Comparison of ENCODE assay signal across 17 cellular contexts in genomic region chr1:238954865-238955264, GRCh38.
"Had no signal": no experiment of that assay in that cellular context is flagged by ENCODE, and none has a peak within 500 bp of the region (broad histone marks: within the 10 kb centered on the region; RNA-seq: fewer than 3 reads in every experiment).

No MANE protein-coding gene starts in this region.

- DNase-seq: activated CD4-positive, alpha-beta T cell treated with anti-CD3 and anti-CD28 coated beads, Interleukin-2, amount 50 U/mL, for 1 hour; activated CD8-positive, alpha-beta memory T cell treated with anti-CD3 and anti-CD28 coated beads for 24 hours; activated naive CD8-positive, alpha-beta T cell treated with anti-CD3 and anti-CD28 coated beads for 36 hours; dorsolateral prefrontal cortex; endodermal cell; erythroblast; left colon; lower lobe of right lung; naive B cell; ovary; sigmoid colon; spleen; stimulated activated naive CD8-positive, alpha-beta T cell treated with anti-CD3 and anti-CD28 coated beads, Interleukin-15, amount 100 ng/mL, for 72 hours; upper lobe of left lung had no signal

- H3K27me3 ChIP-seq: cardiac muscle cell, dorsolateral prefrontal cortex, neural progenitor cell, ovary, sigmoid colon, spleen, upper lobe of left lung had no signal

- H3K27me3 Mint-ChIP-seq: activated naive CD8-positive, alpha-beta T cell treated with anti-CD3 and anti-CD28 coated beads for 36 hours; naive B cell; stimulated activated naive CD8-positive, alpha-beta T cell treated with anti-CD3 and anti-CD28 coated beads, Interleukin-15, amount 100 ng/mL, for 72 hours had no signal

- ATAC-seq: left colon; lower lobe of right lung; stimulated activated naive CD8-positive, alpha-beta T cell treated with anti-CD3 and anti-CD28 coated beads, Interleukin-15, amount 100 ng/mL, for 72 hours had no signal

- H3K27ac Mint-ChIP-seq: activated naive CD8-positive, alpha-beta T cell treated with anti-CD3 and anti-CD28 coated beads for 36 hours; activated T-helper 1 cell treated with anti-CD3 and anti-CD28 coated beads, Interleukin-12 subunit alpha, Interleukin-12 subunit beta, Interleukin-2, Interleukin-4 antibody, amounts not matched to agents 30 ng/mL and 10 ng/mL and 1 ng/mL, durations not matched to agents 14 hours and 24 hours and 36 hours; endodermal cell; naive B cell; neural progenitor cell; stimulated activated naive CD8-positive, alpha-beta T cell treated with anti-CD3 and anti-CD28 coated beads, Interleukin-15, amount 100 ng/mL, for 72 hours had no signal

- H3K4me3 ChIP-seq: cardiac muscle cell, dorsolateral prefrontal cortex, lower lobe of right lung, neural progenitor cell, ovary, sigmoid colon, spleen, upper lobe of left lung had no signal

- H3K27ac ChIP-seq: cardiac muscle cell, dorsolateral prefrontal cortex, lower lobe of right lung, neural progenitor cell, ovary, sigmoid colon, spleen, upper lobe of left lung had no signal

- H3K4me1 Mint-ChIP-seq: activated naive CD8-positive, alpha-beta T cell treated with anti-CD3 and anti-CD28 coated beads for 36 hours; naive B cell; stimulated activated naive CD8-positive, alpha-beta T cell treated with anti-CD3 and anti-CD28 coated beads, Interleukin-15, amount 100 ng/mL, for 72 hours had no signal

- H3K9me3 ChIP-seq: lower lobe of right lung, ovary, sigmoid colon, spleen, upper lobe of left lung had no signal

- H3K9me3 Mint-ChIP-seq: activated naive CD8-positive, alpha-beta T cell treated with anti-CD3 and anti-CD28 coated beads for 36 hours; activated T-helper 1 cell treated with anti-CD3 and anti-CD28 coated beads, Interleukin-12 subunit alpha, Interleukin-12 subunit beta, Interleukin-2, Interleukin-4 antibody, amounts not matched to agents 30 ng/mL and 10 ng/mL and 1 ng/mL, durations not matched to agents 14 hours and 24 hours and 36 hours; endodermal cell; naive B cell; neural progenitor cell had no signal

- H3K4me1 ChIP-seq: lower lobe of right lung, neural progenitor cell, sigmoid colon, spleen, upper lobe of left lung had no signal

- H3K36me3 ChIP-seq: cardiac muscle cell, lower lobe of right lung, neural progenitor cell, ovary, sigmoid colon, spleen, upper lobe of left lung had no signal

- H3K36me3 Mint-ChIP-seq: activated naive CD8-positive, alpha-beta T cell treated with anti-CD3 and anti-CD28 coated beads for 36 hours; naive B cell; neural progenitor cell had no signal

- H3K4me3 Mint-ChIP-seq: activated naive CD8-positive, alpha-beta T cell treated with anti-CD3 and anti-CD28 coated beads for 36 hours; activated T-helper 1 cell treated with anti-CD3 and anti-CD28 coated beads, Interleukin-12 subunit alpha, Interleukin-12 subunit beta, Interleukin-2, Interleukin-4 antibody, amounts not matched to agents 30 ng/mL and 10 ng/mL and 1 ng/mL, durations not matched to agents 14 hours and 24 hours and 36 hours; endodermal cell; naive B cell; neural progenitor cell; stimulated activated naive CD8-positive, alpha-beta T cell treated with anti-CD3 and anti-CD28 coated beads, Interleukin-15, amount 100 ng/mL, for 72 hours had no signal
